17 cellular contexts compared by ENCODE assay signal in genomic region chr15:47737424-47737823, GRCh38.
"Had no signal": no experiment of that assay in that cellular context is flagged by ENCODE, and none has a peak within 500 bp of the region (broad histone marks: within the 10 kb centered on the region; RNA-seq: fewer than 3 reads in every experiment).

No MANE protein-coding gene starts in this region.

- H3K27ac ChIP-seq: prostate gland, sigmoid colon, suprapubic skin had no signal

- ATAC-seq: activated CD8-positive, alpha-beta memory T cell treated with anti-CD3 and anti-CD28 coated beads, Interleukin-2, amount 10 ng/mL, durations not matched to agents 7 days and 5 days; natural killer cell; stimulated activated naive CD8-positive, alpha-beta T cell treated with anti-CD3 and anti-CD28 coated beads, Interleukin-15, Interleukin-2, amounts not matched to agents 100 U/mL and 50 U/mL, for 24 hours had no signal

- H3K9me3 ChIP-seq: prostate gland, sigmoid colon, suprapubic skin had no signal

- H3K27me3 ChIP-seq: sigmoid colon, suprapubic skin had no signal

- H3K4me3 ChIP-seq: lung, prostate gland, sigmoid colon, suprapubic skin had no signal

- DNase-seq: activated CD4-positive, alpha-beta T cell treated with anti-CD3 and anti-CD28 coated beads, Interleukin-2, amount 50 U/mL, for 4 hours; activated CD4-positive, CD25-positive, alpha-beta regulatory T cell treated with anti-CD3 and anti-CD28 coated beads, Interleukin-2, amount 50 U/mL, for 72 hours; activated CD8-positive, alpha-beta memory T cell treated with anti-CD3 and anti-CD28 coated beads, Interleukin-2, amount 10 ng/mL, durations not matched to agents 7 days and 5 days; activated gamma-delta T cell; activated T-cell treated with anti-CD3 and anti-CD28 coated beads, Interleukin-2, amount 50 U/mL, for 24 hours; anterior cingulate cortex; hippocampal formation; natural killer cell; nucleus accumbens; sigmoid colon; stimulated activated CD4-positive, alpha-beta T cell treated with anti-CD3 and anti-CD28 coated beads, Interleukin-4, amount 100 ng/mL, for 1 hour; stimulated activated CD8-positive, alpha-beta memory T cell treated with anti-CD3 and anti-CD28 coated beads, Interleukin-4, amount 100 ng/mL, for 48 hours; stimulated activated naive CD8-positive, alpha-beta T cell treated with anti-CD3 and anti-CD28 coated beads, Interleukin-15, Interleukin-2, amounts not matched to agents 100 U/mL and 50 U/mL, for 24 hours; SW 1271 had no signal

- H3K4me1 ChIP-seq: prostate gland had no signal

- H3K36me3 ChIP-seq: prostate gland, sigmoid colon, suprapubic skin had no signal
